In the genomic region with DNA sequence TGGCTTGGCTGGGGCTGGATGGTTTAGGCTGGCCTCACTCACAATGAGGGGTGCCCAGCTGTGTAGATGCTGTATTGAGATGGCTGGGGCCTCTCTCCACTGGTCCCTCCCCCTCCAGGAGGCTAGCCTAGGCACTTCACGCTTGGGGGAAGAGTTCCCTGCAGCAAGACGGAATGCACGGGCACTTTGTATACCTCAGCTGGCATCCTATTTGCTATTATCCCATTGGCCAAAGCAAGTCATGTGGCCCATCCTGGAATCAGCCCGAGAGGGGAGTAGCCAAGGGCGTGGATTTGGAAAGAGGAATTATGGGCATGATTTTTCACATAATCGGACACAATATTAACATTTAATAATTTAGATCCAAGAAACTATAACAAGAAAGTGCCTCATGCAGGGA, we compare ENCODE assay signal across 19 cellular contexts.
DNase-seq lines count a peak whose midpoint lies in the region; ATAC-seq, FAIRE-seq and TF ChIP-seq lines count a peak whose summit lies in the region.
"Had no signal": no experiment of that assay in that cellular context is flagged by ENCODE, and none has a peak within 500 bp of the region (broad histone marks: within the 10 kb centered on the region; RNA-seq: fewer than 3 reads in every experiment).

No MANE protein-coding gene starts in this region.

- ATAC-seq in HG03097 (IDR thresholded peaks at IDR 0.05; ENCODE audit: low FRiP score, unreplicated experiment) = no peak

- FAIRE-seq in keratinocyte (lab: Jason Lieb, UNC) = peak; percentile 61
- FAIRE-seq: D721Med had no signal

- no peak overlapping the region for H3K9ac ChIP-seq in keratinocyte (ENCODE audit: control insufficient read depth, extremely low read depth, insufficient read depth, low read length)

- H3K36me3 ChIP-seq in breast epithelium (no peaks in the 10 kb centered on the region), keratinocyte (ENCODE audit: control insufficient read depth in 2 of 2, extremely low read depth in 1 of 2, insufficient read depth in 2 of 2, low read length in 2 of 2) (no peaks in the 10 kb centered on the region), thyroid gland (peaks cover 12 to 29% of the 10 kb centered on the region in 2 donors), ascending aorta (peaks cover 0 to 1% of the 10 kb centered on the region in 2 donors)
- H3K36me3 ChIP-seq: BE2C, HAP-1, SJSA1 had no signal

- no peak for TF ChIP-seq POLR2A in breast epithelium (IDR thresholded peaks at IDR 0.05)
- TF ChIP-seq POLR2A in thyroid gland (IDR thresholded peaks at IDR 0.05) = no peak

- WGBS in thyroid gland, 2 donors = 95 to 97% methylated on average over 6 of the region's 6 CpGs

- no peak for TF ChIP-seq RAD21 in Ishikawa (IDR thresholded peaks at IDR 0.05; ENCODE audit: low read depth)

- no peaks in the 10 kb centered on the region for H3K27me3 ChIP-seq in breast epithelium
- no peaks in the 10 kb centered on the region for H3K27me3 ChIP-seq in keratinocyte (ENCODE audit: control insufficient read depth, extremely low read depth, insufficient read depth, low read length)
- H3K27me3 ChIP-seq in thyroid gland = no peaks in the 10 kb centered on the region
- no peaks in the 10 kb centered on the region for H3K27me3 ChIP-seq in ascending aorta
- H3K27me3 ChIP-seq: SJSA1 had no signal

- TF ChIP-seq CTCF in breast epithelium (IDR thresholded peaks at IDR 0.05) (no peak), keratinocyte (optimal IDR thresholded peaks at IDR 0.05 in 1 of 3, IDR thresholded peaks at IDR 0.05 in 1 of 3, conservative IDR thresholded peaks at IDR 0.05 in 1 of 3; ENCODE audit: extremely low read depth in 1 of 3, insufficient read depth in 2 of 3, low read length in 3 of 3) (no peak), thyroid gland (IDR thresholded peaks at IDR 0.05) (no peak), ascending aorta (IDR thresholded peaks at IDR 0.05) (no peak)

- peak overlapping the region; percentile 27 for H2AFZ ChIP-seq in keratinocyte (ENCODE audit: control insufficient read depth, low read length)

- no peak for TF ChIP-seq EP300 in Ishikawa (IDR thresholded peaks at IDR 0.05; ENCODE audit: borderline replicate concordance)

- no peaks in the 10 kb centered on the region for H3K9me1 ChIP-seq in keratinocyte (ENCODE audit: control insufficient read depth, extremely low read depth, insufficient read depth, low read length)

- H3K9me3 ChIP-seq in breast epithelium = no peaks in the 10 kb centered on the region
- H3K9me3 ChIP-seq in keratinocyte (ENCODE audit: control insufficient read depth, low read depth, low read length) = no peaks in the 10 kb centered on the region
- no peaks in the 10 kb centered on the region for H3K9me3 ChIP-seq in thyroid gland
- no peaks in the 10 kb centered on the region for H3K9me3 ChIP-seq in ascending aorta
- H3K9me3 ChIP-seq: BE2C, HAP-1, SJSA1 had no signal

- dilution Hi-C loops in keratinocyte (cut with MboI; ENCODE audit: extremely low pct_ligation_motif_present, low sequenced_read_pairs) = no loop called here

- H3K4me2 ChIP-seq in keratinocyte (ENCODE audit: control insufficient read depth, extremely low read depth, insufficient read depth, low read depth, low read length) = peak overlapping the region; percentile 71

- H3K4me1 ChIP-seq in breast epithelium (no peaks in the 10 kb centered on the region), keratinocyte (ENCODE audit: control insufficient read depth, extremely low read depth, insufficient read depth, low read length) (peaks cover 41% of the 10 kb centered on the region), thyroid gland (peaks cover 13 to 21% of the 10 kb centered on the region in 2 donors), ascending aorta (no peaks in the 10 kb centered on the region)
- H3K4me1 ChIP-seq: BE2C, HAP-1, SJSA1 had no signal

- no peaks in the 10 kb centered on the region for H4K20me1 ChIP-seq in keratinocyte (ENCODE audit: control insufficient read depth, extremely low read depth, insufficient read depth, low read length)

- DNase-seq in breast epithelium (ENCODE audit: low spot score in 2 of 2) (no peak), keratinocyte (ENCODE audit: low read depth, low spot score) (no peak), thyroid gland (no peak), NCI-H774 (lab: John Stamatoyannopoulos, UW) (no peak), ascending aorta (ENCODE audit: low spot score in 2 of 2) (no peak)
- DNase-seq: BE2C, EL, KG1, NCI-H1092 treated with DMSO at 0.1 percent for 48 hours, NCI-H1436 treated with DMSO at 0.1 percent for 48 hours, NCI-H1930, NCI-H2227 treated with DMSO at 0.1 percent for 48 hours, NCI-H510A had no signal

- H3K4me3 ChIP-seq in breast epithelium (no peak overlapping the region), keratinocyte (ENCODE audit: control insufficient read depth in 2 of 3, extremely low read depth in 1 of 3, insufficient read depth in 2 of 3, low read depth in 1 of 3, low read length in 3 of 3) (no peak overlapping the region), thyroid gland (replicated peaks in 1 of 3) (no peak overlapping the region), ascending aorta (no peak overlapping the region)
- H3K4me3 ChIP-seq: HAP-1, SJSA1 had no signal

- H3K79me2 ChIP-seq in keratinocyte (ENCODE audit: control insufficient read depth, insufficient read depth, low read length) = no peaks in the 10 kb centered on the region

- H3K27ac ChIP-seq in breast epithelium (peak overlapping the region; percentile 69 to 71), keratinocyte (ENCODE audit: control insufficient read depth, insufficient read depth, low read length) (peak overlapping the region; percentile 78), thyroid gland (peak overlapping the region in 2 of 3 donors; percentile 71 to 77), ascending aorta (no peak overlapping the region)
- H3K27ac ChIP-seq: HL-60, SJSA1 had no signal

- intact Hi-C loops in breast epithelium (cut with DNase I; ENCODE audit: low total_unique reads) (no loop called here), thyroid gland (cut with DNase I) (no loop called here), ascending aorta (cut with DNase I) (no loop called here)

TF ChIP-seq in Ishikawa, 13 proteins besides CTCF, POLR2A, EP300 and RAD21:
- no peak for TF ChIP-seq TAF1 (IDR thresholded peaks at IDR 0.05; ENCODE audit: low read depth)
- TF ChIP-seq, protein P1, sequence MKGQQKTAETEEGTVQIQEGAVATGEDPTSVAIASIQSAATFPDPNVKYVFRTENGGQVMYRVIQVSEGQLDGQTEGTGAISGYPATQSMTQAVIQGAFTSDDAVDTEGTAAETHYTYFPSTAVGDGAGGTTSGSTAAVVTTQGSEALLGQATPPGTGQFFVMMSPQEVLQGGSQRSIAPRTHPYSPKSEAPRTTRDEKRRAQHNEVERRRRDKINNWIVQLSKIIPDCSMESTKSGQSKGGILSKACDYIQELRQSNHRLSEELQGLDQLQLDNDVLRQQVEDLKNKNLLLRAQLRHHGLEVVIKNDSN (IDR thresholded peaks at IDR 0.05) = peak; percentile 58
- TF ChIP-seq EGR1 (IDR thresholded peaks at IDR 0.05) = no peak
- no peak for TF ChIP-seq ZBTB7A (IDR thresholded peaks at IDR 0.05; ENCODE audit: low read depth)

Comparison
In these comparisons a context has a peak if more than half of its experiments do, and no peak if none do; other contexts are left out.
1. H3K27ac ChIP-seq: peak in breast epithelium (2 of 2), keratinocyte (single experiment) and thyroid gland (2 of 3); none in ascending aorta (0 of 2).